Comparison of ENCODE assay signal across 8 cellular contexts in genomic region chr9:127204771-127205470, GRCh38. TPM values are rescaled to one million over a fixed set of nuclear protein-coding genes. Genes with fewer than 3 reads are reported as not detected.
A peak's percentile ranks its signal among the peaks of the same experiment; 100 is the strongest.
DNase-seq lines count a peak whose midpoint lies in the region; ATAC-seq and TF ChIP-seq lines count a peak whose summit lies in the region.

No MANE protein-coding gene starts in this region.

- H2AFZ ChIP-seq in trophoblast cell (ENCODE audit: insufficient read depth, low read length, poor library complexity), result no peak overlapping the region

- H2BK12ac ChIP-seq in trophoblast cell (ENCODE audit: low read length), result no peak overlapping the region

- H3K36me3 ChIP-seq in trophoblast cell (ENCODE audit: control insufficient read depth in 1 of 2, insufficient read depth in 2 of 2, low read length in 2 of 2), result no peaks in the 10 kb centered on the region

- no peak overlapping the region for H3K4ac ChIP-seq in trophoblast cell (ENCODE audit: low read depth, low read length)

- ATAC-seq in HG02885 (IDR thresholded peaks at IDR 0.05; ENCODE audit: poor library complexity, unreplicated experiment), result no peak
- no peak for ATAC-seq in HG02840 (IDR thresholded peaks at IDR 0.05; ENCODE audit: low FRiP score, unreplicated experiment)
- no peak for ATAC-seq in GM21825 (IDR thresholded peaks at IDR 0.05; ENCODE audit: unreplicated experiment)

- no peak overlapping the region for H2BK120ac ChIP-seq in trophoblast cell (ENCODE audit: insufficient read depth, low read length, poor library complexity)

- no peak overlapping the region for H3K18ac ChIP-seq in trophoblast cell (ENCODE audit: low read length)

- no peak overlapping the region for H3K27ac ChIP-seq in trophoblast cell (ENCODE audit: low read depth, low read length)

- H2BK5ac ChIP-seq in trophoblast cell (ENCODE audit: low read depth, low read length, poor library complexity), result no peak overlapping the region

- no peaks in the 10 kb centered on the region for H3K27me3 ChIP-seq in trophoblast cell (ENCODE audit: insufficient read depth, low read length)

- no peak overlapping the region for H3K9ac ChIP-seq in trophoblast cell (ENCODE audit: low read length)

- H3K79me1 ChIP-seq in trophoblast cell (ENCODE audit: low read length), result no peaks in the 10 kb centered on the region

- H3K4me1 ChIP-seq in trophoblast cell (ENCODE audit: control insufficient read depth in 1 of 2, insufficient read depth in 2 of 2, low read length in 2 of 2), result no peaks in the 10 kb centered on the region

- H3K4me3 ChIP-seq in cardiac fibroblast (replicated peaks in 1 of 2; ENCODE audit: low read depth in 2 of 2, low read length in 2 of 2) (no peak overlapping the region), trophoblast cell (ENCODE audit: low read depth, low read length) (no peak overlapping the region)

- H3K9me3 ChIP-seq in trophoblast cell (ENCODE audit: insufficient read depth, low read depth, low read length), result peaks cover 2% of the 10 kb centered on the region

- H3K79me2 ChIP-seq in trophoblast cell (ENCODE audit: control insufficient read depth, insufficient read depth, low read length, poor library complexity), result no peaks in the 10 kb centered on the region

- H3K14ac ChIP-seq in trophoblast cell (ENCODE audit: low read length), result no peak overlapping the region

- no CpG with 5 or more reads among the region's 7 CpGs for WGBS in trophoblast cell (ENCODE audit: extremely low coverage, insufficient coverage, insufficient read length)

- H4K12ac ChIP-seq in trophoblast cell (ENCODE audit: low read depth, low read length), result no peak overlapping the region

- DNase-seq in NCI-H2107 treated with DMSO at 0.1 percent for 48 hours (lab: John Stamatoyannopoulos, UW; ENCODE audit: unreplicated experiment), result peak; percentile 57
- peak; percentile 38 to 44 for DNase-seq in cardiac fibroblast (ENCODE audit: low read depth in 2 of 2)
- DNase-seq in trophoblast cell, result peak; percentile 13 to 26
- DNase-seq in DMS153 treated with DMSO at 0.1 percent for 48 hours (lab: John Stamatoyannopoulos, UW; ENCODE audit: unreplicated experiment), result no peak

- no peak overlapping the region for H2AK5ac ChIP-seq in trophoblast cell (ENCODE audit: low read length)

- no peak overlapping the region for H4K91ac ChIP-seq in trophoblast cell (ENCODE audit: low read depth, low read length)

- H4K8ac ChIP-seq in trophoblast cell (ENCODE audit: low read depth, low read length), result no peak overlapping the region

- H3K23ac ChIP-seq in trophoblast cell (ENCODE audit: low read length), result no peak overlapping the region

- H3K4me2 ChIP-seq in trophoblast cell (ENCODE audit: low read length), result no peak overlapping the region

- TF ChIP-seq CTCF in GM12874 (IDR thresholded peaks at IDR 0.05; ENCODE audit: insufficient read depth, low read depth, low read length), result 0 out of 2 replicates have a peak, but pooled peaks have one; percentile 11
- peak; percentile 10 for TF ChIP-seq CTCF in cardiac fibroblast (IDR thresholded peaks at IDR 0.05; ENCODE audit: low read depth, low read length)

RNA-seq across cellular contexts. Expression of gene GARNL3, which starts 59.7 kb away (rescaled TPM):
- 2.8 and 3.1 TPM in 2 replicates for polyA plus RNA-seq in trophoblast cell (2013)
